In the genomic region with DNA sequence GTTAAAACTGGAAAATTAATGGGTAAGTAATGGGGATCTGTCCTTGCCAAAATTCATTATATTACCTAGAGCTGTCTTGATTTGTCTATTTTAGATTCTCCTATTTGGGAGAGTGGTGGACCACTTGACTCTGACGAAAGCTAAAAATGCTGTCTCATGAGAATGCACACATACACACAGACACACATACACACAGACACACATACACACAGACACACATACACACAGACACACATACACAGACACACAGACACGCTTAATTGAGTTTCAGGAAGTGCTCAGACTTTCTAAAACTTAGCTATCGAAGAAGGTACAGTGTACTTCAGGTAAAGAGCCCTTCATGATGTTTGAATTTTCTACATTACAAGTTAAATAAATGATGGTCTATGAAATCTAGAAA, we compare ENCODE assay signal across 21 cellular contexts.
"Had no signal": no experiment of that assay in that cellular context is flagged by ENCODE, and none has a peak within 500 bp of the region (broad histone marks: within the 10 kb centered on the region; RNA-seq: fewer than 3 reads in every experiment).

No MANE protein-coding gene starts in this region.

- H3K27me3 ChIP-seq: pancreas, right lobe of liver, stomach had no signal

- ATAC-seq: naive thymus-derived CD8-positive, alpha-beta T cell; stimulated activated effector memory CD8-positive, alpha-beta T cell treated with anti-CD3 and anti-CD28 coated beads, Interleukin-12 subunit alpha, Interleukin-12 subunit beta, amount 100 ng/mL, for 72 hours had no signal

- H3K9me3 Mint-ChIP-seq: activated B cell treated with CpG ODN at 0.5 μM for 24 hours; activated CD4-positive, alpha-beta memory T cell treated with anti-CD3 and anti-CD28 coated beads for 36 hours; type B pancreatic cell had no signal

- H3K36me3 ChIP-seq: left ventricle myocardium inferior, pancreas, right lobe of liver, stomach had no signal

- H3K27ac ChIP-seq: left ventricle myocardium inferior, right lobe of liver had no signal

- H3K36me3 Mint-ChIP-seq: activated CD4-positive, alpha-beta memory T cell treated with anti-CD3 and anti-CD28 coated beads for 36 hours; naive thymus-derived CD8-positive, alpha-beta T cell; stimulated activated effector memory CD8-positive, alpha-beta T cell treated with anti-CD3 and anti-CD28 coated beads, Interleukin-12 subunit alpha, Interleukin-12 subunit beta, amount 100 ng/mL, for 72 hours; type B pancreatic cell had no signal

- H3K4me1 Mint-ChIP-seq: stimulated activated effector memory CD8-positive, alpha-beta T cell treated with anti-CD3 and anti-CD28 coated beads, Interleukin-12 subunit alpha, Interleukin-12 subunit beta, amount 100 ng/mL, for 72 hours had no signal

- H3K9me3 ChIP-seq: left ventricle myocardium inferior, pancreas, right lobe of liver, stomach had no signal

- H3K27ac Mint-ChIP-seq: activated B cell treated with CpG ODN at 0.5 μM for 24 hours; activated CD4-positive, alpha-beta memory T cell treated with anti-CD3 and anti-CD28 coated beads for 36 hours; naive thymus-derived CD8-positive, alpha-beta T cell; stimulated activated effector memory CD8-positive, alpha-beta T cell treated with anti-CD3 and anti-CD28 coated beads, Interleukin-12 subunit alpha, Interleukin-12 subunit beta, amount 100 ng/mL, for 72 hours; type B pancreatic cell had no signal

- H3K4me3 Mint-ChIP-seq: activated B cell treated with CpG ODN at 0.5 μM for 24 hours; activated CD4-positive, alpha-beta memory T cell treated with anti-CD3 and anti-CD28 coated beads for 36 hours; naive thymus-derived CD8-positive, alpha-beta T cell; stimulated activated effector memory CD8-positive, alpha-beta T cell treated with anti-CD3 and anti-CD28 coated beads, Interleukin-12 subunit alpha, Interleukin-12 subunit beta, amount 100 ng/mL, for 72 hours; type B pancreatic cell had no signal

- H3K4me3 ChIP-seq: left ventricle myocardium inferior, pancreas, right lobe of liver, smooth muscle cell, stomach had no signal

- DNase-seq: activated B cell treated with CpG ODN at 0.5 μM for 24 hours; activated CD4-positive, alpha-beta memory T cell treated with anti-CD3 and anti-CD28 coated beads for 36 hours; activated CD4-positive, alpha-beta T cell treated with anti-CD3 and anti-CD28 coated beads for 4 hours; activated naive CD4-positive, alpha-beta T cell treated with anti-CD3 and anti-CD28 coated beads, Interleukin-2, amount 50 U/mL, for 16 hours; erythroblast; foreskin melanocyte; glutamatergic neuron; hippocampal formation; islet precursor cell; left ventricle myocardium inferior; mesendoderm; naive thymus-derived CD8-positive, alpha-beta T cell; pancreas; right lobe of liver; stimulated activated CD4-positive, alpha-beta T cell treated with anti-CD3 and anti-CD28 coated beads, Interleukin-4, amount 100 ng/mL, for 24 hours; stomach; T-helper 1 cell; T-helper 9 cell had no signal

- H3K27me3 Mint-ChIP-seq: activated B cell treated with CpG ODN at 0.5 μM for 24 hours; activated CD4-positive, alpha-beta memory T cell treated with anti-CD3 and anti-CD28 coated beads for 36 hours; type B pancreatic cell had no signal

- H3K4me2 ChIP-seq: smooth muscle cell had no signal
